11 cellular contexts compared by ENCODE assay signal in genomic region chr4:76042241-76042998, GRCh38. TPM values are rescaled to one million over a fixed set of nuclear protein-coding genes. Genes with fewer than 3 reads are reported as not detected.
A peak's percentile ranks its signal among the peaks of the same experiment; 100 is the strongest.
DNase-seq lines count a peak whose midpoint lies in the region; ATAC-seq and TF ChIP-seq lines count a peak whose summit lies in the region.
"Not testable (repeated sequence)": the region's sequence is repeated elsewhere in the genome, so short reads cannot be mapped to it uniquely, and the experiment has no call there.
"Had no signal": no experiment of that assay in that cellular context is flagged by ENCODE, and none has a peak within 500 bp of the region (broad histone marks: within the 10 kb centered on the region; RNA-seq: fewer than 3 reads in every experiment).

No MANE protein-coding gene starts in this region.

- not testable (repeated sequence) for H3K4me1 Mint-ChIP-seq in IgD-negative memory B cell; T-helper 17 cell; activated CD8-positive, alpha-beta T cell treated with anti-CD3 and anti-CD28 coated beads for 36 hours (ENCODE audit: low read depth)
- H3K4me1 Mint-ChIP-seq in activated naive CD8-positive, alpha-beta T cell treated with anti-CD3 and anti-CD28 coated beads for 36 hours, result peaks cover 19% of the 10 kb centered on the region

- H3K27ac Mint-ChIP-seq in IgD-negative memory B cell, result peak overlapping the region in 1 of 3 donors; percentile 36
- not testable (repeated sequence) for H3K27ac Mint-ChIP-seq in T-helper 17 cell
- peak overlapping the region; percentile 55 for H3K27ac Mint-ChIP-seq in activated CD8-positive, alpha-beta T cell treated with anti-CD3 and anti-CD28 coated beads for 36 hours
- peak overlapping the region; percentile 85 for H3K27ac Mint-ChIP-seq in activated naive CD8-positive, alpha-beta T cell treated with anti-CD3 and anti-CD28 coated beads for 36 hours

- not testable (repeated sequence) for TF ChIP-seq CTCF in activated CD8-positive, alpha-beta T cell treated with anti-CD3 and anti-CD28 coated beads for 36 hours (IDR thresholded peaks at IDR 0.05); choroid plexus epithelial cell (conservative IDR thresholded peaks at IDR 0.05; ENCODE audit: low read depth, low read length)

- CTCF ChIA-PET in activated CD8-positive, alpha-beta T cell treated with anti-CD3 and anti-CD28 coated beads for 36 hours (lab: Charles Lee), result interaction anchor here (1.0 to 1.2 kb wide), 2 partner anchors 16 to 47 kb away, joined by 3 read pairs; no protein-coding TSS in a partner anchor

- peak overlapping the region; percentile 22 to 88 (median 78) for H3K4me3 Mint-ChIP-seq in IgD-negative memory B cell
- peak overlapping the region; percentile 45 for H3K4me3 Mint-ChIP-seq in T-helper 17 cell
- H3K4me3 Mint-ChIP-seq in activated CD8-positive, alpha-beta T cell treated with anti-CD3 and anti-CD28 coated beads for 36 hours, result peak overlapping the region; percentile 30
- not testable (repeated sequence) for H3K4me3 Mint-ChIP-seq in activated naive CD8-positive, alpha-beta T cell treated with anti-CD3 and anti-CD28 coated beads for 36 hours

- H3K36me3 Mint-ChIP-seq in IgD-negative memory B cell; T-helper 17 cell (ENCODE audit: low read depth); activated CD8-positive, alpha-beta T cell treated with anti-CD3 and anti-CD28 coated beads for 36 hours (ENCODE audit: low read depth); activated naive CD8-positive, alpha-beta T cell treated with anti-CD3 and anti-CD28 coated beads for 36 hours: not testable (repeated sequence)

- not testable (repeated sequence) for H3K9me3 ChIP-seq in T-helper 17 cell (ENCODE audit: control insufficient read depth, low read length, poor library complexity, severe bottlenecking)

- not testable (repeated sequence) for H3K27me3 Mint-ChIP-seq in IgD-negative memory B cell; T-helper 17 cell; activated CD8-positive, alpha-beta T cell treated with anti-CD3 and anti-CD28 coated beads for 36 hours; activated naive CD8-positive, alpha-beta T cell treated with anti-CD3 and anti-CD28 coated beads for 36 hours

- not testable (repeated sequence) for ATAC-seq in T-helper 17 cell
- peak; percentile 68 for ATAC-seq in activated CD8-positive, alpha-beta T cell treated with anti-CD3 and anti-CD28 coated beads for 36 hours

- intact Hi-C loops in activated CD8-positive, alpha-beta T cell treated with anti-CD3 and anti-CD28 coated beads for 36 hours (cut with micrococcal nuclease), result not testable (repeated sequence)

- H3K9me3 Mint-ChIP-seq in IgD-negative memory B cell; activated CD8-positive, alpha-beta T cell treated with anti-CD3 and anti-CD28 coated beads for 36 hours; activated naive CD8-positive, alpha-beta T cell treated with anti-CD3 and anti-CD28 coated beads for 36 hours: not testable (repeated sequence)

- peak; percentile 20 for DNase-seq in AG08396 (ENCODE audit: low spot score)
- DNase-seq in T-helper 17 cell; activated CD8-positive, alpha-beta T cell treated with anti-CD3 and anti-CD28 coated beads for 36 hours; activated naive CD8-positive, alpha-beta T cell treated with anti-CD3 and anti-CD28 coated beads for 36 hours: not testable (repeated sequence)
- DNase-seq in choroid plexus epithelial cell (ENCODE audit: low read depth), result peak; percentile 43
- peak; percentile 50 for DNase-seq in iris pigment epithelial cell (ENCODE audit: low read depth)
- peak; percentile 30 for DNase-seq in pulmonary artery endothelial cell (ENCODE audit: low read depth, low spot score)

- POLR2A ChIA-PET in activated CD8-positive, alpha-beta T cell treated with anti-CD3 and anti-CD28 coated beads for 36 hours (lab: Charles Lee), result not testable (repeated sequence)

- H3K4me3 ChIP-seq in choroid plexus epithelial cell (ENCODE audit: low read depth, low read length), result not testable (repeated sequence)

RNA-seq across cellular contexts. Expression of gene CXCL11, which starts 6.5 kb away (rescaled TPM):
- polyA plus RNA-seq in IgD-negative memory B cell, result not detected
- total RNA-seq in T-helper 17 cell (not detected), pulmonary artery endothelial cell (1.9 and 2.6 TPM in 2 replicates)
- not detected for total RNA-seq in activated CD8-positive, alpha-beta T cell treated with anti-CD3 and anti-CD28 coated beads for 36 hours
- total RNA-seq in activated naive CD8-positive, alpha-beta T cell treated with anti-CD3 and anti-CD28 coated beads for 36 hours, result under 1 TPM; 0.30 to 0.60 TPM
- total RNA-seq: H7 had no signal
- polyA plus RNA-seq: BJ had no signal

RNA-seq across cellular contexts. Expression of gene CXCL10, which starts 19.1 kb away (rescaled TPM):
- polyA plus RNA-seq in IgD-negative memory B cell, result 0.58 TPM
- total RNA-seq in T-helper 17 cell (not detected), pulmonary artery endothelial cell (0.28 and 0.33 TPM in 2 replicates)
- total RNA-seq in activated CD8-positive, alpha-beta T cell treated with anti-CD3 and anti-CD28 coated beads for 36 hours, result 1 to 10 TPM in 1 of 2 experiments, under 1 TPM in 1; 0.68 to 1.1 TPM
- 1 to 10 TPM; 2.1 to 3.0 TPM for total RNA-seq in activated naive CD8-positive, alpha-beta T cell treated with anti-CD3 and anti-CD28 coated beads for 36 hours
- total RNA-seq: H7 had no signal
- polyA plus RNA-seq: BJ had no signal

RNA-seq across cellular contexts. Expression of gene ART3, which starts 32.1 kb away (rescaled TPM):
- polyA plus RNA-seq in IgD-negative memory B cell, result not detected
- total RNA-seq in T-helper 17 cell, result not detected
- not detected for total RNA-seq in activated CD8-positive, alpha-beta T cell treated with anti-CD3 and anti-CD28 coated beads for 36 hours
- total RNA-seq in activated naive CD8-positive, alpha-beta T cell treated with anti-CD3 and anti-CD28 coated beads for 36 hours, result under 1 TPM in 1 of 2 experiments, not detected in 1; 0.60 TPM
- 0.07 TPM in 1 of 2 replicates, not detected in the other for total RNA-seq in pulmonary artery endothelial cell
- polyA plus RNA-seq: BJ had no signal

RNA-seq across cellular contexts. Expression of gene CXCL9, which starts 35.1 kb away (rescaled TPM):
- not detected for polyA plus RNA-seq in IgD-negative memory B cell
- total RNA-seq in T-helper 17 cell, result not detected
- 1 to 10 TPM; 1.3 to 1.5 TPM for total RNA-seq in activated CD8-positive, alpha-beta T cell treated with anti-CD3 and anti-CD28 coated beads for 36 hours
- 1 to 10 TPM; 2.2 to 2.7 TPM for total RNA-seq in activated naive CD8-positive, alpha-beta T cell treated with anti-CD3 and anti-CD28 coated beads for 36 hours
- not detected in 2 replicates for total RNA-seq in pulmonary artery endothelial cell
- total RNA-seq: H7 had no signal
- polyA plus RNA-seq: AG04450, BJ had no signal

RNA-seq across cellular contexts. Expression of gene SDAD1, which starts 51.7 kb away (rescaled TPM):
- 72.3 TPM for polyA plus RNA-seq in IgD-negative memory B cell
- 10 to 100 TPM; 42.5 to 44.0 TPM for total RNA-seq in T-helper 17 cell
- 10 to 100 TPM; 45.0 to 47.5 TPM for total RNA-seq in activated CD8-positive, alpha-beta T cell treated with anti-CD3 and anti-CD28 coated beads for 36 hours
- 10 to 100 TPM; 70.9 to 72.0 TPM for total RNA-seq in activated naive CD8-positive, alpha-beta T cell treated with anti-CD3 and anti-CD28 coated beads for 36 hours
- total RNA-seq in pulmonary artery endothelial cell, result 24.4 and 26.3 TPM in 2 replicates
